In the genomic region with DNA sequence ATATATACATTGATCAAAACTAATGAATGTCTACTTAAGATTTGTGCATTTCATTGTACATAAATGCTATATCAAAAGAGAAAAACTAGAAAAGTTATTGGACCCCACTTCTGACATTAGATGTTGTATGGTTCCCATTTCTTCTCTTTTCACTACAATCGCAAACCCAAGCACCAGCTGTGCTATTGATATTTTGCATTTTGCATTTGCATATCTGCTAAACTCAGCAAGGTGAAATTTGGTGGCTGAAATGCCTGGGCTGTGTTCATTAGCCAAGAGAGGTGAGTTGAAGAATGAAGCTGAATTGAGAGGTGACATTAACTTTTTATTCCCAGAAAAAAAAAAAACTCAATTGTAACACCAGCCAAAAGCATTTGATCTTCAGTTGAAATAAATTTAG, we compare ENCODE assay signal across 1 cellular context.
TF ChIP-seq lines count a peak whose summit lies in the region.

No MANE protein-coding gene starts in this region.

TF ChIP-seq in SK-N-SH treated with all-trans-retinoic acid at 6 μM for 48 hours, 23 proteins besides CTCF, POLR2A, EP300 and RAD21 (continued from another document):
- TF ChIP-seq, protein P1, sequence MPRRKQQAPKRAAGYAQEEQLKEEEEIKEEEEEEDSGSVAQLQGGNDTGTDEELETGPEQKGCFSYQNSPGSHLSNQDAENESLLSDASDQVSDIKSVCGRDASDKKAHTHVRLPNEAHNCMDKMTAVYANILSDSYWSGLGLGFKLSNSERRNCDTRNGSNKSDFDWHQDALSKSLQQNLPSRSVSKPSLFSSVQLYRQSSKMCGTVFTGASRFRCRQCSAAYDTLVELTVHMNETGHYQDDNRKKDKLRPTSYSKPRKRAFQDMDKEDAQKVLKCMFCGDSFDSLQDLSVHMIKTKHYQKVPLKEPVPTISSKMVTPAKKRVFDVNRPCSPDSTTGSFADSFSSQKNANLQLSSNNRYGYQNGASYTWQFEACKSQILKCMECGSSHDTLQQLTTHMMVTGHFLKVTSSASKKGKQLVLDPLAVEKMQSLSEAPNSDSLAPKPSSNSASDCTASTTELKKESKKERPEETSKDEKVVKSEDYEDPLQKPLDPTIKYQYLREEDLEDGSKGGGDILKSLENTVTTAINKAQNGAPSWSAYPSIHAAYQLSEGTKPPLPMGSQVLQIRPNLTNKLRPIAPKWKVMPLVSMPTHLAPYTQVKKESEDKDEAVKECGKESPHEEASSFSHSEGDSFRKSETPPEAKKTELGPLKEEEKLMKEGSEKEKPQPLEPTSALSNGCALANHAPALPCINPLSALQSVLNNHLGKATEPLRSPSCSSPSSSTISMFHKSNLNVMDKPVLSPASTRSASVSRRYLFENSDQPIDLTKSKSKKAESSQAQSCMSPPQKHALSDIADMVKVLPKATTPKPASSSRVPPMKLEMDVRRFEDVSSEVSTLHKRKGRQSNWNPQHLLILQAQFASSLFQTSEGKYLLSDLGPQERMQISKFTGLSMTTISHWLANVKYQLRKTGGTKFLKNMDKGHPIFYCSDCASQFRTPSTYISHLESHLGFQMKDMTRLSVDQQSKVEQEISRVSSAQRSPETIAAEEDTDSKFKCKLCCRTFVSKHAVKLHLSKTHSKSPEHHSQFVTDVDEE (CRISPR knock-in tag; IDR thresholded peaks at IDR 0.05): no peak
